1 cellular context compared by ENCODE assay signal in the genomic region with DNA sequence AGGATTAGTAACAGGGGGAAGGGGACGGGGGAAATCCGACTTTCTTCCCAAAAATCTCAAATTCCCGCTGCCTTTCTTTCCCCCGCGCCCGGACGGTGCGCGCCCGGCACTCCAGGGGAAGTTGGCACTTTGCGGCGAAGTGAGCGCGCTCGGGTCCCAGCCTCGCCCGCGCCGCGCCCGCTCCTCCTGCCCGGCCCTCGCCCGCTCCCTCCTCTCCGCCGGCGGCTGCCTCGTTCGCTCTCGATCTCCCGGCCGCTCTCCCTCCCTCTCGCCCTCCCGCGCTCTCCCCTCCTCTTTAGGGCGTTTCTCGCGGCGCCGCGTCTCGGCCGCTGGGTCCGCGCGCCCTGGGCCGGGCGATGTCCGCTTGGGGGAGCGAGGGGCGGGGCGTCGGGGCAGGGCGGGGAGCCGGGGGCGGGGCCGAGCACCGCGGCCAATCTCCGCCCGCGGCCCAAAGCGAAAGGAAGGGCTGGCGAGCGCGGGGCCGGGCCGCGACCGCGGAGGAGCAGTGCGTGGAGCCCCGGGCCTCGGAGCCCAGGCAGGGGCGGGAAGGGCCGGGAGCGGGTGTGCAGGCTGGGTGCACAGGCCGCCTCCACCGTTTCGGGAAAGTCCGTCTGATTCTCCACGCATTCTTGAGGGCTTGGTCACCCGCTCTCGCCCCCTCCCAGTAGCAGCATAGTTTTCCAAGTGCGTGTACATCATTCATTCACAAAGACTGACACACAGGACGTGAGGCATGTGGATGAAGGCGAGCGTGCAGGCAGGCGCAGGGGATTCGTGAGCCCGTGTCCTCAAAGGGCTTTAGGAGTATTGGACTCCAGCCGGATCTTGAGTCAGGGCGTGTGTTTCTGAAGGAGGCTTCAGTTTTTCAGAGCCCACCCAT.
TF ChIP-seq lines count a peak whose summit lies in the region.

No MANE protein-coding gene starts in this region.

TF ChIP-seq in K562, 482 proteins besides CTCF, POLR2A, EP300 and RAD21 (continued from another document and continues in another):
- TF ChIP-seq ETS1 (conservative IDR thresholded peaks at IDR 0.05; ENCODE audit: control insufficient read depth, low read depth, low read length) (no peak), TFE3 (CRISPR knock-in tag; IDR thresholded peaks at IDR 0.05) (no peak), RCOR1 (IDR thresholded peaks at IDR 0.05; ENCODE audit: borderline replicate concordance in 1 of 2, low read depth in 2 of 2, low read length in 2 of 2) (no peak), PPARD (CRISPR knock-in tag; IDR thresholded peaks at IDR 0.05) (no peak), EP400 (IDR thresholded peaks at IDR 0.05) (no peak), ZNF253 (CRISPR knock-in tag; conservative IDR thresholded peaks at IDR 0.05) (no peak), POLR3G (IDR thresholded peaks at IDR 0.05; ENCODE audit: extremely low read depth, insufficient read length, insufficient replicate concordance) (no peak), KAT7 (CRISPR knock-in tag; IDR thresholded peaks at IDR 0.05; ENCODE audit: borderline replicate concordance) (no peak), CREBBP (IDR thresholded peaks at IDR 0.05; ENCODE audit: low read depth, low read length) (no peak), PCBP2 (IDR thresholded peaks at IDR 0.05; ENCODE audit: low read depth, low read length, poor library complexity, severe bottlenecking) (no peak), HCFC1 (IDR thresholded peaks at IDR 0.05; ENCODE audit: low read depth, low read length) (no peak), HOXB6 (CRISPR knock-in tag; IDR thresholded peaks at IDR 0.05; ENCODE audit: borderline replicate concordance) (no peak), KDM5B (IDR thresholded peaks at IDR 0.05; ENCODE audit: insufficient replicate concordance, low read depth, low read length) (no peak), POLR2H (tag; IDR thresholded peaks at IDR 0.05; ENCODE audit: low read depth) (peak; percentile 14), TRIM25 (IDR thresholded peaks at IDR 0.05; ENCODE audit: borderline replicate concordance) (no peak), NR4A1 (CRISPR knock-in tag; IDR thresholded peaks at IDR 0.05) (peak; percentile 46; the same call in 1 of the 2 replicates), NR4A1 (tag; IDR thresholded peaks at IDR 0.05) (no peak), BACH1 (tag; IDR thresholded peaks at IDR 0.05) (no peak), JUN (IDR thresholded peaks at IDR 0.05; ENCODE audit: borderline replicate concordance, low read depth, low read length) (no peak; the same call in 1 of the 2 replicates), JUN (CRISPR knock-in tag; IDR thresholded peaks at IDR 0.05; ENCODE audit: borderline replicate concordance) (no peak), YY1 (IDR thresholded peaks at IDR 0.05; ENCODE audit: borderline replicate concordance in 1 of 3, control insufficient read depth in 1 of 3, extremely low read depth in 1 of 3, insufficient read depth in 3 of 3, insufficient read length in 1 of 3, insufficient replicate concordance in 2 of 3, low read depth in 1 of 3, low read length in 2 of 3) (no peak), ZNF561 (CRISPR knock-in tag; conservative IDR thresholded peaks at IDR 0.05) (no peak), ZNF318 (IDR thresholded peaks at IDR 0.05; ENCODE audit: borderline replicate concordance in 1 of 2, low read depth in 1 of 2) (no peak), POLR2AphosphoS2 (IDR thresholded peaks at IDR 0.05; ENCODE audit: low read length) (no peak)
- TF ChIP-seq, protein P1, sequence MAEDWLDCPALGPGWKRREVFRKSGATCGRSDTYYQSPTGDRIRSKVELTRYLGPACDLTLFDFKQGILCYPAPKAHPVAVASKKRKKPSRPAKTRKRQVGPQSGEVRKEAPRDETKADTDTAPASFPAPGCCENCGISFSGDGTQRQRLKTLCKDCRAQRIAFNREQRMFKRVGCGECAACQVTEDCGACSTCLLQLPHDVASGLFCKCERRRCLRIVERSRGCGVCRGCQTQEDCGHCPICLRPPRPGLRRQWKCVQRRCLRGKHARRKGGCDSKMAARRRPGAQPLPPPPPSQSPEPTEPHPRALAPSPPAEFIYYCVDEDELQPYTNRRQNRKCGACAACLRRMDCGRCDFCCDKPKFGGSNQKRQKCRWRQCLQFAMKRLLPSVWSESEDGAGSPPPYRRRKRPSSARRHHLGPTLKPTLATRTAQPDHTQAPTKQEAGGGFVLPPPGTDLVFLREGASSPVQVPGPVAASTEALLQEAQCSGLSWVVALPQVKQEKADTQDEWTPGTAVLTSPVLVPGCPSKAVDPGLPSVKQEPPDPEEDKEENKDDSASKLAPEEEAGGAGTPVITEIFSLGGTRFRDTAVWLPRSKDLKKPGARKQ (CRISPR knock-in tag; IDR thresholded peaks at IDR 0.05), result peak; percentile 89; the same call in 1 of the 2 replicates
- TF ChIP-seq, protein P2, sequence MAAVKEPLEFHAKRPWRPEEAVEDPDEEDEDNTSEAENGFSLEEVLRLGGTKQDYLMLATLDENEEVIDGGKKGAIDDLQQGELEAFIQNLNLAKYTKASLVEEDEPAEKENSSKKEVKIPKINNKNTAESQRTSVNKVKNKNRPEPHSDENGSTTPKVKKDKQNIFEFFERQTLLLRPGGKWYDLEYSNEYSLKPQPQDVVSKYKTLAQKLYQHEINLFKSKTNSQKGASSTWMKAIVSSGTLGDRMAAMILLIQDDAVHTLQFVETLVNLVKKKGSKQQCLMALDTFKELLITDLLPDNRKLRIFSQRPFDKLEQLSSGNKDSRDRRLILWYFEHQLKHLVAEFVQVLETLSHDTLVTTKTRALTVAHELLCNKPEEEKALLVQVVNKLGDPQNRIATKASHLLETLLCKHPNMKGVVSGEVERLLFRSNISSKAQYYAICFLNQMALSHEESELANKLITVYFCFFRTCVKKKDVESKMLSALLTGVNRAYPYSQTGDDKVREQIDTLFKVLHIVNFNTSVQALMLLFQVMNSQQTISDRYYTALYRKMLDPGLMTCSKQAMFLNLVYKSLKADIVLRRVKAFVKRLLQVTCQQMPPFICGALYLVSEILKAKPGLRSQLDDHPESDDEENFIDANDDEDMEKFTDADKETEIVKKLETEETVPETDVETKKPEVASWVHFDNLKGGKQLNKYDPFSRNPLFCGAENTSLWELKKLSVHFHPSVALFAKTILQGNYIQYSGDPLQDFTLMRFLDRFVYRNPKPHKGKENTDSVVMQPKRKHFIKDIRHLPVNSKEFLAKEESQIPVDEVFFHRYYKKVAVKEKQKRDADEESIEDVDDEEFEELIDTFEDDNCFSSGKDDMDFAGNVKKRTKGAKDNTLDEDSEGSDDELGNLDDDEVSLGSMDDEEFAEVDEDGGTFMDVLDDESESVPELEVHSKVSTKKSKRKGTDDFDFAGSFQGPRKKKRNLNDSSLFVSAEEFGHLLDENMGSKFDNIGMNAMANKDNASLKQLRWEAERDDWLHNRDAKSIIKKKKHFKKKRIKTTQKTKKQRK (IDR thresholded peaks at IDR 0.05; ENCODE audit: borderline replicate concordance, low read depth, low read length), result no peak
- TF ChIP-seq, protein P3, sequence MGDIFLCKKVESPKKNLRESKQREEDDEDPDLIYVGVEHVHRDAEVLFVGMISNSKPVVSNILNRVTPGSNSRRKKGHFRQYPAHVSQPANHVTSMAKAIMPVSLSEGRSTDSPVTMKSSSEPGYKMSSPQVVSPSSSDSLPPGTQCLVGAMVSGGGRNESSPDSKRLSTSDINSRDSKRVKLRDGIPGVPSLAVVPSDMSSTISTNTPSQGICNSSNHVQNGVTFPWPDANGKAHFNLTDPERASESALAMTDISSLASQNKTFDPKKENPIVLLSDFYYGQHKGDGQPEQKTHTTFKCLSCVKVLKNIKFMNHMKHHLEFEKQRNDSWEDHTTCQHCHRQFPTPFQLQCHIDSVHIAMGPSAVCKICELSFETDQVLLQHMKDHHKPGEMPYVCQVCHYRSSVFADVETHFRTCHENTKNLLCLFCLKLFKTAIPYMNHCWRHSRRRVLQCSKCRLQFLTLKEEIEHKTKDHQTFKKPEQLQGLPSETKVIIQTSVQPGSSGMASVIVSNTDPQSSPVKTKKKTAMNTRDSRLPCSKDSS (IDR thresholded peaks at IDR 0.05; ENCODE audit: low read depth, partially characterized antibody), result no peak
